ENCODE assay signal across 8 cellular contexts in genomic region chr12:120470150-120470817, GRCh38. TPM values are rescaled to one million over a fixed set of nuclear protein-coding genes. Genes with fewer than 3 reads are reported as not detected.
DNase-seq lines count a peak whose midpoint lies in the region; ATAC-seq and TF ChIP-seq lines count a peak whose summit lies in the region.

No MANE protein-coding gene starts in this region.

- H3K27me3 ChIP-seq in cardiac muscle cell (no peaks in the 10 kb centered on the region), gastrocnemius medialis (no peaks in the 10 kb centered on the region)

- peaks cover 21% of the 10 kb centered on the region for H3K36me3 Mint-ChIP-seq in activated B cell treated with CpG ODN at 0.5 μM for 24 hours (ENCODE audit: low read depth)

- peak; percentile 10 for ATAC-seq in HG03280 (IDR thresholded peaks at IDR 0.05; ENCODE audit: unreplicated experiment)
- peak; percentile 2 for ATAC-seq in activated B cell treated with CpG ODN at 0.5 μM for 24 hours (ENCODE audit: low read depth)
- peak; percentile 29 to 51 for ATAC-seq in gastrocnemius medialis

- H3K9me3 ChIP-seq in cardiac muscle cell (ENCODE audit: low read depth), result no peaks in the 10 kb centered on the region
- H3K9me3 ChIP-seq in gastrocnemius medialis, result no peaks in the 10 kb centered on the region

- CTCF ChIA-PET in activated B cell treated with CpG ODN at 0.5 μM for 24 hours (lab: Charles Lee), result interaction anchor here (0.9 to 2.7 kb wide), 5 partner anchors 25 to 66 kb away, joined by 3 to 16 read pairs (median 4); partner anchors contain the start of genes COX6A1 and DYNLL1

- H3K4me3 Mint-ChIP-seq in activated B cell treated with CpG ODN at 0.5 μM for 24 hours, result peak overlapping the region; percentile 90

- no peaks in the 10 kb centered on the region for H3K9me3 Mint-ChIP-seq in activated B cell treated with CpG ODN at 0.5 μM for 24 hours

- H3K27me3 Mint-ChIP-seq in activated B cell treated with CpG ODN at 0.5 μM for 24 hours, result no peaks in the 10 kb centered on the region

- intact Hi-C loops in activated B cell treated with CpG ODN at 0.5 μM for 24 hours (cut with micrococcal nuclease), result no loop called here
- intact Hi-C loops in gastrocnemius medialis (cut with DNase I; ENCODE audit: low total_unique reads), result no loop called here

- peaks cover 17% of the 10 kb centered on the region for H3K36me3 ChIP-seq in cardiac muscle cell
- peaks cover 0 to 5% of the 10 kb centered on the region in 2 donors for H3K36me3 ChIP-seq in gastrocnemius medialis

- peaks cover 33% of the 10 kb centered on the region for H3K4me1 Mint-ChIP-seq in activated B cell treated with CpG ODN at 0.5 μM for 24 hours

- peak overlapping the region; percentile 81 for H3K4me3 ChIP-seq in cardiac muscle cell
- H3K4me3 ChIP-seq in gastrocnemius medialis, result peak overlapping the region; percentile 82 to 99 (median 90)

- TF ChIP-seq CTCF in activated B cell treated with CpG ODN at 0.5 μM for 24 hours (IDR thresholded peaks at IDR 0.05) (no peak), cardiac muscle cell (IDR thresholded peaks at IDR 0.05; ENCODE audit: low read depth, low read length) (no peak), gastrocnemius medialis (IDR thresholded peaks at IDR 0.05 in 4 of 5, conservative IDR thresholded peaks at IDR 0.05 in 1 of 5) (no peak)

- TF ChIP-seq POLR2A in gastrocnemius medialis (IDR thresholded peaks at IDR 0.05), result no peak

- H3K27ac ChIP-seq in cardiac muscle cell, result peak overlapping the region; percentile 44
- peak overlapping the region; percentile 87 to 93 (median 90) for H3K27ac ChIP-seq in gastrocnemius medialis

- peak overlapping the region; percentile 82 for H3K27ac Mint-ChIP-seq in activated B cell treated with CpG ODN at 0.5 μM for 24 hours

- peak; percentile 49 for DNase-seq in NCI-H2227 (lab: John Stamatoyannopoulos, UW; ENCODE audit: unreplicated experiment)
- DNase-seq in NCI-H2227 treated with DMSO at 0.1 percent for 48 hours (lab: John Stamatoyannopoulos, UW), result no peak
- DNase-seq in activated B cell treated with CpG ODN at 0.5 μM for 24 hours, result no peak
- DNase-seq in cardiac muscle cell (ENCODE audit: low read depth in 1 of 2, low spot score in 1 of 2), result peak; percentile 7 to 30
- DNase-seq in gastrocnemius medialis, result no peak
- no peak for DNase-seq in superior temporal gyrus (ENCODE audit: extremely low spot score)
- DNase-seq in activated CD8-positive, alpha-beta memory T cell treated with anti-CD3 and anti-CD28 coated beads, Interleukin-2, amount 50 U/mL, for 48 hours, result no peak

- H3K4me1 ChIP-seq in cardiac muscle cell (ENCODE audit: low read depth), result peaks cover 4% of the 10 kb centered on the region
- H3K4me1 ChIP-seq in gastrocnemius medialis, result peaks cover 15 to 32% of the 10 kb centered on the region in 2 donors

- POLR2A ChIA-PET in activated B cell treated with CpG ODN at 0.5 μM for 24 hours (lab: Charles Lee), result interaction anchor here (0.5 to 3.5 kb wide), 11 partner anchors 11 to 358 kb away, joined by 3 to 54 read pairs (median 5); partner anchors contain the start of genes COX6A1, DYNLL1, RNF10 and RNU4-1

- in situ Hi-C loops in gastrocnemius medialis (cut with MboI; ENCODE audit: low sequenced_read_pairs in 4 of 4), result no loop called here

RNA-seq across cellular contexts. Expression of gene SRSF9, which starts 0.7 kb away (rescaled TPM):
- total RNA-seq in activated B cell treated with CpG ODN at 0.5 μM for 24 hours (191 and 192 TPM in 2 replicates), cardiac muscle cell (126 and 131 TPM in 2 replicates), gastrocnemius medialis (10 to 100 TPM; 13.5 to 18.6 (median 16.0) TPM)
- 195 and 205 TPM in 2 replicates for polyA plus RNA-seq in cardiac muscle cell

RNA-seq across cellular contexts. Expression of gene GATC, which starts 24.0 kb away (rescaled TPM):
- total RNA-seq in activated B cell treated with CpG ODN at 0.5 μM for 24 hours, result 33.4 and 35.2 TPM in 2 replicates
- 13.8 and 19.3 TPM in 2 replicates for total RNA-seq in cardiac muscle cell
- 11.4 and 12.7 TPM in 2 replicates for polyA plus RNA-seq in cardiac muscle cell
- 10 to 100 TPM; 14.5 to 20.7 (median 18.4) TPM for total RNA-seq in gastrocnemius medialis

RNA-seq across cellular contexts. Expression of gene TRIAP1, which starts 24.1 kb away (rescaled TPM):
- total RNA-seq in activated B cell treated with CpG ODN at 0.5 μM for 24 hours, result 18.2 and 18.6 TPM in 2 replicates
- total RNA-seq in cardiac muscle cell, result 11.9 and 21.1 TPM in 2 replicates
- polyA plus RNA-seq in cardiac muscle cell, result 41.9 and 58.8 TPM in 2 replicates
- 10 to 100 TPM; 14.4 to 33.7 (median 28.0) TPM for total RNA-seq in gastrocnemius medialis

RNA-seq across cellular contexts. Expression of gene DYNLL1, which starts 25.6 kb away (rescaled TPM):
- total RNA-seq in activated B cell treated with CpG ODN at 0.5 μM for 24 hours (159 and 180 TPM in 2 replicates), cardiac muscle cell (186 and 248 TPM in 2 replicates), gastrocnemius medialis (10 to 100 TPM; 16.7 to 45.0 (median 32.6) TPM)
- polyA plus RNA-seq in cardiac muscle cell, result 534 and 546 TPM in 2 replicates

RNA-seq across cellular contexts. Expression of gene COX6A1, which starts 32.4 kb away (rescaled TPM):
- 255 and 292 TPM in 2 replicates for total RNA-seq in activated B cell treated with CpG ODN at 0.5 μM for 24 hours
- total RNA-seq in cardiac muscle cell, result 759 and 1,227 TPM in 2 replicates
- 1,076 and 1,511 TPM in 2 replicates for polyA plus RNA-seq in cardiac muscle cell
- total RNA-seq in gastrocnemius medialis, result 10 to 100 TPM; 46.9 to 90.8 (median 74.3) TPM

Comparison
In these comparisons a context has a peak if more than half of its experiments do, and no peak if none do; other contexts are left out.
1. DNase-seq: peak in NCI-H2227 (single experiment) and cardiac muscle cell (2 of 2); none in NCI-H2227 treated with DMSO at 0.1 percent for 48 hours (single experiment), activated B cell treated with CpG ODN at 0.5 μM for 24 hours (single experiment), gastrocnemius medialis (0 of 2), superior temporal gyrus (single experiment) and activated CD8-positive, alpha-beta memory T cell treated with anti-CD3 and anti-CD28 coated beads, Interleukin-2, amount 50 U/mL, for 48 hours (single experiment).
2. Peak in every context shown above with its lines, with median percentiles within 50 percentile points of each other: ATAC-seq.